Comparison of ENCODE assay signal across 24 cellular contexts in the genomic region with DNA sequence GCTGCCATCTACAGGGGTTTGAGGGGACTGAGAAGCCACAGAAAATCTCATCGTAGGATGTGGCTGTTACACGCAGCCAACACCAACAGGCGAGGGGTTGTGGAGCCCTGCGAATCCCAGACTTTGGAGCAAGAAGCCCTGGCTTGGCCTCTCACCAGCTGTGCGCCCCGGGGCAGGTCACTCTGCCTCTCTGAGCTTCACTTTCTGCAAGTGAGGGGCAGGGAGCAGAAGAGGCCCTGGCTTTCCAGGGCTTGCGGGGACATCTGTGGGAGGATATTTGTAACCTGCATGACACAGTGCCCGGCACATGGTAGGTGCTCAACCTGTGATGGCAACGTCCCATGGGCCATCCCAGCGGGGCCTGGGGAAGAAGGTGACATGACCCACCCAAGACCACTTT. TPM values are rescaled to one million over a fixed set of nuclear protein-coding genes. Genes with fewer than 3 reads are reported as not detected.
"Had no signal": no experiment of that assay in that cellular context is flagged by ENCODE, and none has a peak within 500 bp of the region (broad histone marks: within the 10 kb centered on the region; RNA-seq: fewer than 3 reads in every experiment).

No MANE protein-coding gene starts in this region.

- H3K4me3 ChIP-seq: cardiac muscle cell, colonic mucosa, esophagus muscularis mucosa, gastrocnemius medialis, hepatocyte, mucosa of descending colon, psoas muscle, sigmoid colon, skin epidermis had no signal

- H3K27me3 ChIP-seq: cardiac muscle cell, colonic mucosa, esophagus muscularis mucosa, gastrocnemius medialis, hepatocyte, sigmoid colon had no signal

- H3K9me3 Mint-ChIP-seq: endodermal cell; naive thymus-derived CD8-positive, alpha-beta T cell; neural crest cell; type B pancreatic cell had no signal

- ATAC-seq: gastrocnemius medialis; mucosa of descending colon; naive thymus-derived CD8-positive, alpha-beta T cell; psoas muscle had no signal

- H3K4me2 ChIP-seq: hepatocyte had no signal

- H3K4me1 ChIP-seq: colonic mucosa had no signal

- H3K4me1 Mint-ChIP-seq: naive thymus-derived CD8-positive, alpha-beta T cell had no signal

- DNase-seq: colonic mucosa; effector CD4-positive, alpha-beta T cell; endodermal cell; gastrocnemius medialis; mammary epithelial cell; mucosa of descending colon; naive thymus-derived CD8-positive, alpha-beta T cell; occipital lobe; psoas muscle; retina; sigmoid colon; stimulated activated CD4-positive, alpha-beta T cell treated with anti-CD3 and anti-CD28 coated beads, Interleukin-12 subunit alpha, Interleukin-12 subunit beta, amount 100 ng/mL, for 4 hours; stimulated activated naive CD4-positive, alpha-beta T cell treated with Interleukin-2 at 50 U/mL for 16 hours had no signal

- H3K27ac Mint-ChIP-seq: endodermal cell; naive thymus-derived CD8-positive, alpha-beta T cell; type B pancreatic cell had no signal

- H3K36me3 ChIP-seq: cardiac muscle cell, colonic mucosa, esophagus muscularis mucosa, gastrocnemius medialis, sigmoid colon had no signal

- H3K9me3 ChIP-seq: colonic mucosa, esophagus muscularis mucosa, gastrocnemius medialis, mucosa of descending colon, psoas muscle, sigmoid colon had no signal

- H3K4me3 Mint-ChIP-seq: endodermal cell; naive thymus-derived CD8-positive, alpha-beta T cell; neural crest cell; type B pancreatic cell had no signal

- H2AFZ ChIP-seq: hepatocyte had no signal

- H3K27ac ChIP-seq: cardiac muscle cell, colonic mucosa, hepatocyte, sigmoid colon, skin epidermis had no signal

- H3K36me3 Mint-ChIP-seq: naive thymus-derived CD8-positive, alpha-beta T cell; type B pancreatic cell had no signal

RNA-seq across cellular contexts. Expression of gene CIBAR2, which starts 32.9 kb away (rescaled TPM):
- total RNA-seq: cardiac muscle cell; cerebellum; dermis microvascular lymphatic vessel endothelial cell; endodermal cell; esophagus muscularis mucosa; fibroblast of villous mesenchyme; gastrocnemius medialis; kidney epithelial cell; lower leg skin; mammary epithelial cell; mucosa of descending colon; naive thymus-derived CD8-positive, alpha-beta T cell; neural crest cell; occipital lobe; sigmoid colon had no signal
- polyA plus RNA-seq: cardiac muscle cell; hepatocyte; mammary epithelial cell; naive thymus-derived CD8-positive, alpha-beta T cell; psoas muscle; sigmoid colon had no signal
